17 cellular contexts compared by ENCODE assay signal in genomic region chr5:55509768-55510522, GRCh38. TPM values are rescaled to one million over a fixed set of nuclear protein-coding genes. Genes with fewer than 3 reads are reported as not detected.
DNase-seq lines count a peak whose midpoint lies in the region; ATAC-seq and TF ChIP-seq lines count a peak whose summit lies in the region.
"Had no signal": no experiment of that assay in that cellular context is flagged by ENCODE, and none has a peak within 500 bp of the region (broad histone marks: within the 10 kb centered on the region; RNA-seq: fewer than 3 reads in every experiment).

No MANE protein-coding gene starts in this region.

- no peaks in the 10 kb centered on the region for H3K9me3 Mint-ChIP-seq in endodermal cell
- H3K9me3 Mint-ChIP-seq: activated CD4-positive, alpha-beta memory T cell treated with anti-CD3 and anti-CD28 coated beads for 36 hours; CD8-positive, alpha-beta memory T cell had no signal

- H3K36me3 ChIP-seq in mucosa of rectum (ENCODE audit: control insufficient read depth in 2 of 2, insufficient read depth in 2 of 2, low read length in 2 of 2) (no peaks in the 10 kb centered on the region), endodermal cell (ENCODE audit: control insufficient read depth, insufficient read depth, low read length) (no peaks in the 10 kb centered on the region)
- H3K36me3 ChIP-seq: adrenal gland, thoracic aorta had no signal

- intact Hi-C loops in Right ventricle myocardium superior (cut with DNase I) (no loop called here), cardiac septum (cut with DNase I) (no loop called here)

- DNase-seq in Right ventricle myocardium superior (no peak), cardiac septum (ENCODE audit: low spot score) (no peak), endodermal cell (no peak), cerebellar nuclear complex (lab: John Stamatoyannopoulos, UW) (no peak), mesenteric fat pad (ENCODE audit: low spot score) (no peak)
- DNase-seq: activated CD4-positive, alpha-beta memory T cell treated with anti-CD3 and anti-CD28 coated beads for 36 hours; adrenal gland; CD8-positive, alpha-beta memory T cell; NCI-H1436 treated with DMSO at 0.1 percent for 48 hours; occipital lobe had no signal

- H3K27ac ChIP-seq in mucosa of rectum (ENCODE audit: low read depth in 2 of 2, low read length in 2 of 2) (peak overlapping the region; percentile 67 to 75), endodermal cell (ENCODE audit: low read depth, low read length) (no peak overlapping the region)
- H3K27ac ChIP-seq: HL-60, KMS-11, SK-N-MC had no signal

- peak overlapping the region; percentile 26 to 40 for H3K4me3 ChIP-seq in mucosa of rectum (ENCODE audit: low read length in 2 of 2)
- no peak overlapping the region for H3K4me3 ChIP-seq in endodermal cell (ENCODE audit: low read length)
- H3K4me3 ChIP-seq: adrenal gland, SK-N-MC, thoracic aorta had no signal

- H3K9me3 ChIP-seq in mucosa of rectum (ENCODE audit: control insufficient read depth in 2 of 2, low read length in 2 of 2) (no peaks in the 10 kb centered on the region), endodermal cell (ENCODE audit: control insufficient read depth, low read length) (no peaks in the 10 kb centered on the region)
- H3K9me3 ChIP-seq: adrenal gland, thoracic aorta had no signal

- H3K4me3 Mint-ChIP-seq in endodermal cell: no peak overlapping the region
- H3K4me3 Mint-ChIP-seq: activated CD4-positive, alpha-beta memory T cell treated with anti-CD3 and anti-CD28 coated beads for 36 hours; CD8-positive, alpha-beta memory T cell had no signal

- no peaks in the 10 kb centered on the region for H3K27me3 ChIP-seq in mucosa of rectum (ENCODE audit: control insufficient read depth in 2 of 2, insufficient read depth in 2 of 2, low read length in 2 of 2)
- no peaks in the 10 kb centered on the region for H3K27me3 ChIP-seq in endodermal cell (ENCODE audit: control insufficient read depth, insufficient read depth, low read length, poor library complexity, severe bottlenecking)
- H3K27me3 ChIP-seq: adrenal gland had no signal

- H3K36me3 Mint-ChIP-seq in endodermal cell (ENCODE audit: low read depth): peaks cover 21% of the 10 kb centered on the region
- H3K36me3 Mint-ChIP-seq: activated CD4-positive, alpha-beta memory T cell treated with anti-CD3 and anti-CD28 coated beads for 36 hours; CD8-positive, alpha-beta memory T cell had no signal

- no peak overlapping the region for H3K9ac ChIP-seq in mucosa of rectum (ENCODE audit: low read depth in 1 of 2, low read length in 2 of 2)
- H3K9ac ChIP-seq in endodermal cell (ENCODE audit: extremely low read depth, low read length, poor library complexity, severe bottlenecking): no peak overlapping the region
- H3K9ac ChIP-seq: KMS-11 had no signal

- peaks cover 12% of the 10 kb centered on the region for H3K4me1 Mint-ChIP-seq in endodermal cell

- 90 to 92% methylated on average over 2 to 4 of the region's 5 CpGs for WGBS in endodermal cell (ENCODE audit: insufficient coverage in 1 of 2, insufficient read length in 1 of 2), 2 experiments

- peaks cover 22 to 41% of the 10 kb centered on the region in 2 donors for H3K4me1 ChIP-seq in mucosa of rectum (ENCODE audit: control insufficient read depth in 2 of 2, insufficient read depth in 2 of 2, low read length in 2 of 2)
- H3K4me1 ChIP-seq in endodermal cell (ENCODE audit: control insufficient read depth, insufficient read depth, low read length): no peaks in the 10 kb centered on the region

- H3K27me3 Mint-ChIP-seq in endodermal cell (ENCODE audit: insufficient read depth): no peaks in the 10 kb centered on the region
- H3K27me3 Mint-ChIP-seq: activated CD4-positive, alpha-beta memory T cell treated with anti-CD3 and anti-CD28 coated beads for 36 hours had no signal

- no peak overlapping the region for H3K27ac Mint-ChIP-seq in endodermal cell
- H3K27ac Mint-ChIP-seq: activated CD4-positive, alpha-beta memory T cell treated with anti-CD3 and anti-CD28 coated beads for 36 hours; CD8-positive, alpha-beta memory T cell had no signal

- ATAC-seq in Right ventricle myocardium superior (ENCODE audit: poor library complexity) (peak; percentile 69), esophagus mucosa (peak; percentile 38), HG03469 (IDR thresholded peaks at IDR 0.05; ENCODE audit: unreplicated experiment) (no peak)

- TF ChIP-seq CTCF in endodermal cell (conservative IDR thresholded peaks at IDR 0.05): no peak

RNA-seq across cellular contexts. Expression of gene PLPP1, which starts 24.8 kb away (rescaled TPM):
- total RNA-seq in Right ventricle myocardium superior: 75.9 TPM
- total RNA-seq in cardiac septum: 102 TPM
- 16.2 TPM for total RNA-seq in esophagus mucosa
- 100 to 1,000 TPM in 1 of 2 donors, 10 to 100 TPM in 1; 29.0 to 100 TPM for total RNA-seq in endodermal cell
- 30.1 TPM for polyA plus RNA-seq in endodermal cell (2013, experiment 1 of 2)
- 26.8 TPM for polyA plus RNA-seq in endodermal cell (2013, experiment 2 of 2)
- total RNA-seq in mesenteric fat pad: 304 TPM
